Comparison of ENCODE assay signal across 15 cellular contexts in genomic region chr2:193482557-193482956, GRCh38.
DNase-seq lines count a peak whose midpoint lies in the region; ATAC-seq and TF ChIP-seq lines count a peak whose summit lies in the region.
"Had no signal": no experiment of that assay in that cellular context is flagged by ENCODE, and none has a peak within 500 bp of the region (broad histone marks: within the 10 kb centered on the region; RNA-seq: fewer than 3 reads in every experiment).

No MANE protein-coding gene starts in this region.

- H3K27me3 ChIP-seq in neural progenitor cell: no peaks in the 10 kb centered on the region
- H3K27me3 ChIP-seq: tibial nerve had no signal

- no peaks in the 10 kb centered on the region for H3K79me2 ChIP-seq in neural progenitor cell (ENCODE audit: low read depth)

- H3K4me3 ChIP-seq in neural progenitor cell: no peak overlapping the region
- H3K4me3 ChIP-seq: tibial nerve had no signal

- H3K9me3 Mint-ChIP-seq in activated naive CD8-positive, alpha-beta T cell treated with anti-CD3 and anti-CD28 coated beads, Interleukin-2, amount 50 U/mL, for 24 hours: peaks cover 3% of the 10 kb centered on the region
- no peaks in the 10 kb centered on the region for H3K9me3 Mint-ChIP-seq in neural progenitor cell

- H3K4me3 Mint-ChIP-seq in activated naive CD8-positive, alpha-beta T cell treated with anti-CD3 and anti-CD28 coated beads, Interleukin-2, amount 50 U/mL, for 24 hours: peak overlapping the region; percentile 18
- H3K4me3 Mint-ChIP-seq in neural progenitor cell: no peak overlapping the region

- no peaks in the 10 kb centered on the region for H3K9me3 ChIP-seq in neural progenitor cell (ENCODE audit: low read depth)
- H3K9me3 ChIP-seq: tibial nerve had no signal

- no peaks in the 10 kb centered on the region for H3K4me1 ChIP-seq in neural progenitor cell
- H3K4me1 ChIP-seq: tibial nerve had no signal

- ATAC-seq in GM21447 (IDR thresholded peaks at IDR 0.05; ENCODE audit: unreplicated experiment) (peak; percentile 87), HG03095 (IDR thresholded peaks at IDR 0.05; ENCODE audit: unreplicated experiment) (peak; percentile 93)
- ATAC-seq in activated naive CD8-positive, alpha-beta T cell treated with anti-CD3 and anti-CD28 coated beads, Interleukin-2, amount 50 U/mL, for 24 hours: no peak
- ATAC-seq: left cardiac atrium had no signal

- no peak overlapping the region for H3K27ac Mint-ChIP-seq in activated naive CD8-positive, alpha-beta T cell treated with anti-CD3 and anti-CD28 coated beads, Interleukin-2, amount 50 U/mL, for 24 hours
- H3K27ac Mint-ChIP-seq in neural progenitor cell: no peak overlapping the region

- no peak for TF ChIP-seq CTCF in neural progenitor cell (IDR thresholded peaks at IDR 0.05)

- no peaks in the 10 kb centered on the region for H3F3A ChIP-seq in neural progenitor cell (ENCODE audit: low read depth)

- no peak overlapping the region for H3K4me2 ChIP-seq in neural progenitor cell

- H4K20me1 ChIP-seq in neural progenitor cell (ENCODE audit: low read depth): no peaks in the 10 kb centered on the region

- H3K27me3 Mint-ChIP-seq in activated naive CD8-positive, alpha-beta T cell treated with anti-CD3 and anti-CD28 coated beads, Interleukin-2, amount 50 U/mL, for 24 hours: no peaks in the 10 kb centered on the region
- H3K27me3 Mint-ChIP-seq in neural progenitor cell (ENCODE audit: insufficient read depth, low read depth): no peaks in the 10 kb centered on the region

- H3K36me3 Mint-ChIP-seq in activated naive CD8-positive, alpha-beta T cell treated with anti-CD3 and anti-CD28 coated beads, Interleukin-2, amount 50 U/mL, for 24 hours (ENCODE audit: low read depth): no peaks in the 10 kb centered on the region
- no peaks in the 10 kb centered on the region for H3K36me3 Mint-ChIP-seq in neural progenitor cell

- H3K9ac ChIP-seq in neural progenitor cell: no peak overlapping the region

- H3K27ac ChIP-seq in neural progenitor cell: no peak overlapping the region
- H3K27ac ChIP-seq: 22Rv1, tibial nerve had no signal

- H2AFZ ChIP-seq in neural progenitor cell (replicated peaks): no peak overlapping the region

- peaks cover 3% of the 10 kb centered on the region for H3K4me1 Mint-ChIP-seq in activated naive CD8-positive, alpha-beta T cell treated with anti-CD3 and anti-CD28 coated beads, Interleukin-2, amount 50 U/mL, for 24 hours
- H3K4me1 Mint-ChIP-seq in neural progenitor cell: no peaks in the 10 kb centered on the region

- DNase-seq in NOMO-1 treated with DMSO at 0.1 percent for 48 hours (lab: John Stamatoyannopoulos, UW; ENCODE audit: unreplicated experiment) (peak; percentile 49), NOMO-1 treated with dmso at 0.1 percent for 144 hours (lab: John Stamatoyannopoulos, UW; ENCODE audit: unreplicated experiment) (no peak), NCI-H774 (lab: John Stamatoyannopoulos, UW) (no peak), neural progenitor cell (ENCODE audit: low spot score) (no peak), HK-2 (ENCODE audit: unreplicated experiment) (no peak)
- DNase-seq in activated naive CD8-positive, alpha-beta T cell treated with anti-CD3 and anti-CD28 coated beads, Interleukin-2, amount 50 U/mL, for 24 hours: no peak
- DNase-seq: DMS79; H7; left cardiac atrium; stimulated activated CD4-positive, alpha-beta T cell treated with anti-CD3 and anti-CD28 coated beads, Interleukin-4, amount 100 ng/mL, for 24 hours; T1000 had no signal

- H3K36me3 ChIP-seq in neural progenitor cell: no peaks in the 10 kb centered on the region
- H3K36me3 ChIP-seq: tibial nerve had no signal
